Comparison of ENCODE assay signal across 16 cellular contexts in genomic region chr13:112444416-112445399, GRCh38.
DNase-seq lines count a peak whose midpoint lies in the region; ATAC-seq, FAIRE-seq and TF ChIP-seq lines count a peak whose summit lies in the region.
"Had no signal": no experiment of that assay in that cellular context is flagged by ENCODE, and none has a peak within 500 bp of the region (broad histone marks: within the 10 kb centered on the region; RNA-seq: fewer than 3 reads in every experiment).

No MANE protein-coding gene starts in this region.

- ATAC-seq in Right ventricle myocardium inferior = no peak
- no peak for ATAC-seq in natural killer cell
- ATAC-seq in GM18873 (IDR thresholded peaks at IDR 0.05; ENCODE audit: low FRiP score, unreplicated experiment) = no peak

- H3K4me3 ChIP-seq in right atrium auricular region (no peak overlapping the region), colonic mucosa (no peak overlapping the region)
- H3K4me3 ChIP-seq: SK-N-MC had no signal

- peak; percentile 26 for DNase-seq in right atrium auricular region (ENCODE audit: low spot score)
- DNase-seq in Right ventricle myocardium inferior (ENCODE audit: missing footprints) = no peak
- DNase-seq in colonic mucosa = peak; percentile 14
- DNase-seq in natural killer cell = peak; percentile 11
- no peak for DNase-seq in D721Med (ENCODE audit: insufficient read length, low spot score)
- DNase-seq in NCI-H748 (lab: John Stamatoyannopoulos, UW; ENCODE audit: unreplicated experiment) = no peak
- DNase-seq: NK-92 treated with Interleukin-12 subunit alpha and Interleukin-12 subunit beta, amount 100 ng/mL, for 24 hours had no signal

- H3K36me3 ChIP-seq in right atrium auricular region (no peaks in the 10 kb centered on the region), colonic mucosa (no peaks in the 10 kb centered on the region)

- intact Hi-C loops in Right ventricle myocardium inferior (cut with DNase I) = loop anchor here (1.0 kb wide), 1 partner anchor 970 kb away; no protein-coding TSS in a partner anchor
- intact Hi-C loops in colonic mucosa (cut with DNase I) = loop anchor here (2.0 to 10.0 kb wide), 3 partner anchors 342 to 972 kb away; partner anchors contain the start of gene SOX1
- intact Hi-C loops in natural killer cell (cut with micrococcal nuclease) = loop anchor here (10.0 kb wide), 1 partner anchor 970 kb away; no protein-coding TSS in a partner anchor

- no peak for FAIRE-seq in D721Med (lab: Jason Lieb, UNC)
- FAIRE-seq: colon, endometrium, RCC 7860 had no signal

- no peak overlapping the region for H3K4me3 Mint-ChIP-seq in natural killer cell
- H3K4me3 Mint-ChIP-seq: CD4-positive, CD25-positive, alpha-beta regulatory T cell; IgD-negative memory B cell; T-helper 2 cell treated with Interferon-gamma antibody and Interleukin-4, amounts not matched to agents 5 μg/mL and 100 μg/mL, for 36 hours had no signal

- H3K27ac Mint-ChIP-seq in natural killer cell = no peak overlapping the region
- H3K27ac Mint-ChIP-seq: CD4-positive, CD25-positive, alpha-beta regulatory T cell; IgD-negative memory B cell; T-helper 2 cell treated with Interferon-gamma antibody and Interleukin-4, amounts not matched to agents 5 μg/mL and 100 μg/mL, for 36 hours had no signal

- H3K9me3 ChIP-seq in right atrium auricular region (no peaks in the 10 kb centered on the region), colonic mucosa (no peaks in the 10 kb centered on the region)

- H3K9me3 Mint-ChIP-seq in natural killer cell = no peaks in the 10 kb centered on the region
- H3K9me3 Mint-ChIP-seq: IgD-negative memory B cell; T-helper 2 cell treated with Interferon-gamma antibody and Interleukin-4, amounts not matched to agents 5 μg/mL and 100 μg/mL, for 36 hours had no signal

- H3K27me3 ChIP-seq in right atrium auricular region = peaks cover 4% of the 10 kb centered on the region in 2 donors
- H3K27me3 ChIP-seq in colonic mucosa = peaks cover 7% of the 10 kb centered on the region

- TF ChIP-seq CTCF in right atrium auricular region (IDR thresholded peaks at IDR 0.05) = no peak
- no peak for TF ChIP-seq CTCF in colonic mucosa (IDR thresholded peaks at IDR 0.05)
- TF ChIP-seq CTCF in natural killer cell (IDR thresholded peaks at IDR 0.05) = no peak
- TF ChIP-seq CTCF in D721Med (IDR thresholded peaks at IDR 0.05; ENCODE audit: insufficient read depth, missing control alignments) = no peak

- H3K36me3 Mint-ChIP-seq in natural killer cell = no peaks in the 10 kb centered on the region
- H3K36me3 Mint-ChIP-seq: brain; CD4-positive, CD25-positive, alpha-beta regulatory T cell had no signal

- H3K4me1 ChIP-seq in right atrium auricular region (no peaks in the 10 kb centered on the region), colonic mucosa (no peaks in the 10 kb centered on the region)

- H3K9ac ChIP-seq in colonic mucosa (ENCODE audit: low read depth in 2 of 2, low read length in 2 of 2) = no peak overlapping the region

- H3K4me1 Mint-ChIP-seq in natural killer cell = no peaks in the 10 kb centered on the region
- H3K4me1 Mint-ChIP-seq: IgD-negative memory B cell had no signal

- H3K27ac ChIP-seq in right atrium auricular region (no peak overlapping the region), colonic mucosa (no peak overlapping the region)
- H3K27ac ChIP-seq: SK-N-MC had no signal

- peaks cover 16 to 17% of the 10 kb centered on the region in 2 donors for H3K27me3 Mint-ChIP-seq in natural killer cell (ENCODE audit: low read depth in 2 of 2)

Comparison
In these comparisons a context has a peak if more than half of its experiments do, and no peak if none do; other contexts are left out.
1. DNase-seq: peak in right atrium auricular region (single experiment), colonic mucosa (single experiment) and natural killer cell (single experiment); none in Right ventricle myocardium inferior (single experiment), D721Med (single experiment) and NCI-H748 (single experiment).